In the genomic region with DNA sequence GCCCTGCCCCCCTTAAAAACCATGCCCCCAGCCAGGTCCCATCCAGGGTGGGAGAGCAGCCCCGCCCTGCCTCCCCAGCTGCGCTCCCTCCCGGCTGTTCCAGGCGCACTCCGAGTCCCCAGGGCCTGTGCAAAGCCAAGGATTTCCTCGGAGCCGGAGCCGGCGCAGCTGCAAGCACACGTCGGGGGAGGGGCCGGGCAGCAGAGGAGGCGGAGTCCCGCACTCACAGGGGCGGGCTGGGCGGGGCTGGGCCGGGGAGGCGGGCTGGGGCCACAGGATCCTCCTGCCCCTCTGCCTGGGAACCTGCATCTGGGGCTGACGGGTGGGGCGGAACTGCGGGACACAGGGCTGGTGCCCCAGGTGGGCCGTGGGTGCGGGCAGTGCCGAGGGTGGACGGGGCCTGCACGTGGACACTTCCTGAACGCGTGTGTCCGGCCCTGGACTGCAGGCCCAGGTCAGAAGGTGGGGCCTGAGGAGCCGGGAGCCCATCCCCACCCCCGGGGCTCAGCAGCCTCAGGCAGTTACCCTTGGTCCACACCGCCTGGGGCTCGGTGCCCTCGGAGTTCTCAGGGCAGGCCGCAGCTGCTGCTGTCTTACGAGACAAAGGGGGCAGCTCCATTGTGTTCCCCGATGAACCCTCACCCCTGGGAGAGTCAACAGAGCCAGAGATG, we compare ENCODE assay signal across 9 cellular contexts. TPM values are rescaled to one million over a fixed set of nuclear protein-coding genes. Genes with fewer than 3 reads are reported as not detected.
DNase-seq lines count a peak whose midpoint lies in the region; ATAC-seq and TF ChIP-seq lines count a peak whose summit lies in the region.
"Had no signal": no experiment of that assay in that cellular context is flagged by ENCODE, and none has a peak within 500 bp of the region (broad histone marks: within the 10 kb centered on the region; RNA-seq: fewer than 3 reads in every experiment).

No MANE protein-coding gene starts in this region.

- intact Hi-C loops in mucosa of descending colon (cut with DNase I, micrococcal nuclease) = no loop called here

- H3K9me3 ChIP-seq in Karpas-422 (ENCODE audit: low read length) = no peaks in the 10 kb centered on the region
- no peaks in the 10 kb centered on the region for H3K9me3 ChIP-seq in mucosa of descending colon

- TF ChIP-seq CTCF in mucosa of descending colon (IDR thresholded peaks at IDR 0.05) = no peak

- H3K4me1 ChIP-seq in Karpas-422 (ENCODE audit: low read length) = no peaks in the 10 kb centered on the region
- no peaks in the 10 kb centered on the region for H3K4me1 ChIP-seq in mucosa of descending colon (ENCODE audit: low read depth)

- peak; percentile 22 for DNase-seq in COR-L47 (lab: John Stamatoyannopoulos, UW)
- peak; percentile 71 for DNase-seq in Karpas-422
- DNase-seq in caudate nucleus (lab: John Stamatoyannopoulos, UW) = peak in 57 of 61 donors; percentile 18 to 90 (median 76)
- DNase-seq in mucosa of descending colon = peak in 1 of 3 donors; percentile 31
- no peak for DNase-seq in kidney glomerular epithelial cell (lab: John Stamatoyannopoulos, UW)
- no peak for DNase-seq in MV-4-11 (lab: John Stamatoyannopoulos, UW)

- no peak overlapping the region for H3K4me3 ChIP-seq in Karpas-422 (ENCODE audit: low read length)
- H3K4me3 ChIP-seq in mucosa of descending colon = no peak overlapping the region

- H4K20me1 ChIP-seq in Karpas-422 (ENCODE audit: insufficient read depth, low read depth, low read length) = peaks cover 3% of the 10 kb centered on the region; the same call in 1 of the 2 replicates

- H3K9me2 ChIP-seq in Karpas-422 (replicated peaks; ENCODE audit: insufficient read depth, low read length) = no peaks in the 10 kb centered on the region

- H3K36me3 ChIP-seq in Karpas-422 (ENCODE audit: insufficient read depth, low read length) (no peaks in the 10 kb centered on the region), mucosa of descending colon (ENCODE audit: low read depth) (no peaks in the 10 kb centered on the region)

- no peak overlapping the region for H3K4me2 ChIP-seq in Karpas-422 (ENCODE audit: low read depth, low read length, poor library complexity, severe bottlenecking)

- H3K27ac ChIP-seq in Karpas-422 (ENCODE audit: low read length) = no peak overlapping the region
- peak overlapping the region; percentile 90 for H3K27ac ChIP-seq in caudate nucleus (ENCODE audit: low read depth, low read length)

- H3K27me3 ChIP-seq in Karpas-422 (ENCODE audit: low read length) = no peaks in the 10 kb centered on the region

- H3K9ac ChIP-seq in Karpas-422 (ENCODE audit: low read length) = no peak overlapping the region

- ATAC-seq in mucosa of descending colon (peak; percentile 64), GM18520 (IDR thresholded peaks at IDR 0.05; ENCODE audit: unreplicated experiment) (no peak), HG03280 (IDR thresholded peaks at IDR 0.05; ENCODE audit: unreplicated experiment) (no peak)
- ATAC-seq: naive thymus-derived CD4-positive, alpha-beta T cell had no signal

- no peaks in the 10 kb centered on the region for H3K79me2 ChIP-seq in Karpas-422 (ENCODE audit: low read length)

- no peak overlapping the region for H2AFZ ChIP-seq in Karpas-422 (ENCODE audit: low read length)

RNA-seq across cellular contexts. Expression of gene SSTR5, which starts 24.0 kb away (rescaled TPM):
- not detected in 2 replicates for total RNA-seq in Karpas-422 (2014; rRNA removed; shearing (Covaris generic); ENCODE audit: low replicate concordance)
- total RNA-seq in mucosa of descending colon = not detected
- total RNA-seq: naive thymus-derived CD4-positive, alpha-beta T cell had no signal

RNA-seq across cellular contexts. Expression of gene C1QTNF8, which starts 47.5 kb away (rescaled TPM):
- total RNA-seq in Karpas-422 (2014; rRNA removed; shearing (Covaris generic); ENCODE audit: low replicate concordance) = not detected in 2 replicates
- not detected for total RNA-seq in mucosa of descending colon
- total RNA-seq: naive thymus-derived CD4-positive, alpha-beta T cell had no signal

Comparison
In these comparisons a context has a peak if more than half of its experiments do, and no peak if none do; other contexts are left out.
1. DNase-seq: peak in COR-L47 (single experiment), Karpas-422 (single experiment) and caudate nucleus (57 of 61); none in kidney glomerular epithelial cell (single experiment) and MV-4-11 (single experiment).